Comparison of ENCODE assay signal across 1 cellular context in the genomic region with DNA sequence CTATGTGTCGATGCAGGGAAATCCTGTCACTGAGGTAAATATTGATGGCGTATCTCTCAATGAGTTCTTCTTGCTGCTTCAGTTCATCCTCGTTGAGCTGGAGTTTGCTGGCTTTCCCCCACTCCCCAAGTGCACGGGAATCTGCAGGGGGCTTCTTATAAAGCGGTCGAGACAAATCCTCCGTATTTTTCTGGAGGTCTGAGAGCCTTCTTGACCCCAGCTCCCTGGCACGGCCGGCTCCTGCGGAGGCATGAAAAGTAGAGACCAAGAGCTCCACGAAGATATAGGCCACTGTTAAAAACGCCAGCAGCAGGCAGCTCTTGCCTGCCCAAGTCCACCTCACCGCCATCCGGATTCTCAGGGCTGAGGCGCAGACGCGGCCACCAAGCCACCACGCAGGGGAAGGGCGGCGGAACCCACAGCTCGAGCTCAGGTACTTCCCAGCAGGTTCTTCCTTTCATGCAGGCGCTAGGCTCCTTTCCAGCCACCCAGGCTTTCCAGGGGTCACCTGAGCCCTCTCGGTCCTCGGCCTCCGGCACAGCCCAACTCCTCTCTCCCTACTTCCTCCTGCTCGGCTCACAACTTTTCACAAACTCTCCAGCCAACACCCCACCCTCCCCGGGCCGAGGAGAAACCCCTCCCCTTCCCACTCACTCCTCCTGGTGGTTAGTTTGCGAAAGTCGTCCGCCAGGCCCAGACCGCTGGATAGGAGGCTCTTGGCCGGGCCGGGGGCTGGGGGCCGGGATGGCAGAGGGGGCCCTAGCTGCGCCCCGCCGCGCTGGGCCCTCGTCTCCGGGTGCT.
TF ChIP-seq lines count a peak whose summit lies in the region.

TSS of gene GALNT4 (minus strand) at position 596 of the 801 bp plus-strand sequence. CDS start at position 349, 247 bp downstream.

TF ChIP-seq in K562, 482 proteins besides CTCF, POLR2A, EP300 and RAD21 (continued from another document and continues in another):
- TF ChIP-seq USF2 (CRISPR knock-in tag; IDR thresholded peaks at IDR 0.05) (no peak), HNRNPH1 (optimal IDR thresholded peaks at IDR 0.05; ENCODE audit: low read depth, low read length) (no peak), ZNF407 (IDR thresholded peaks at IDR 0.05; ENCODE audit: low read depth) (no peak), ZNF12 (CRISPR knock-in tag; IDR thresholded peaks at IDR 0.05) (no peak), ELF1 (tag; IDR thresholded peaks at IDR 0.05) (peak; percentile 29; the same call in 1 of the 2 replicates), ZBTB8A (IDR thresholded peaks at IDR 0.05; ENCODE audit: partially characterized antibody) (no peak), SIN3A (IDR thresholded peaks at IDR 0.05; ENCODE audit: borderline replicate concordance in 2 of 2, control insufficient read depth in 1 of 2, low read depth in 2 of 2, low read length in 2 of 2) (0 out of 4 replicates have a peak, but pooled peaks of 1 of the 2 experiments have one; percentile 31), C11orf30 (IDR thresholded peaks at IDR 0.05; ENCODE audit: low read depth) (no peak), HCFC1 (IDR thresholded peaks at IDR 0.05; ENCODE audit: low read depth, low read length) (no peak; the same call in 1 of the 2 replicates), ZFX (CRISPR knock-in tag; IDR thresholded peaks at IDR 0.05) (no peak; the same call in 1 of the 2 replicates), SIX5 (IDR thresholded peaks at IDR 0.05; ENCODE audit: borderline replicate concordance in 1 of 2, insufficient read depth in 1 of 2, low read depth in 1 of 2, low read length in 2 of 2) (no peak), PTRF (tag; IDR thresholded peaks at IDR 0.05) (no peak), EWSR1 (IDR thresholded peaks at IDR 0.05; ENCODE audit: borderline replicate concordance, low read depth, partially characterized antibody) (no peak), DPF2 (IDR thresholded peaks at IDR 0.05) (peak; percentile 49; the same call in 1 of the 2 replicates), GTF2F1 (IDR thresholded peaks at IDR 0.05; ENCODE audit: low read depth, low read length) (no peak), ILF3 (IDR thresholded peaks at IDR 0.05; ENCODE audit: borderline replicate concordance) (no peak), CBFA2T2 (conservative IDR thresholded peaks at IDR 0.05) (no peak), ZNF445 (CRISPR knock-in tag; IDR thresholded peaks at IDR 0.05; ENCODE audit: low read depth) (no peak), SRSF7 (optimal IDR thresholded peaks at IDR 0.05; ENCODE audit: low read depth, low read length) (no peak), KAT2B (IDR thresholded peaks at IDR 0.05; ENCODE audit: low read depth, low read length) (no peak), ATF7 (IDR thresholded peaks at IDR 0.05) (peak; percentile 61; the same call in 1 of the 2 replicates), CBFA2T3 (IDR thresholded peaks at IDR 0.05) (no peak), TFAP4 (CRISPR knock-in tag; IDR thresholded peaks at IDR 0.05; ENCODE audit: borderline replicate concordance) (peak; percentile 34), CHD1 (IDR thresholded peaks at IDR 0.05; ENCODE audit: low read length) (no peak)
- TF ChIP-seq, protein P1, sequence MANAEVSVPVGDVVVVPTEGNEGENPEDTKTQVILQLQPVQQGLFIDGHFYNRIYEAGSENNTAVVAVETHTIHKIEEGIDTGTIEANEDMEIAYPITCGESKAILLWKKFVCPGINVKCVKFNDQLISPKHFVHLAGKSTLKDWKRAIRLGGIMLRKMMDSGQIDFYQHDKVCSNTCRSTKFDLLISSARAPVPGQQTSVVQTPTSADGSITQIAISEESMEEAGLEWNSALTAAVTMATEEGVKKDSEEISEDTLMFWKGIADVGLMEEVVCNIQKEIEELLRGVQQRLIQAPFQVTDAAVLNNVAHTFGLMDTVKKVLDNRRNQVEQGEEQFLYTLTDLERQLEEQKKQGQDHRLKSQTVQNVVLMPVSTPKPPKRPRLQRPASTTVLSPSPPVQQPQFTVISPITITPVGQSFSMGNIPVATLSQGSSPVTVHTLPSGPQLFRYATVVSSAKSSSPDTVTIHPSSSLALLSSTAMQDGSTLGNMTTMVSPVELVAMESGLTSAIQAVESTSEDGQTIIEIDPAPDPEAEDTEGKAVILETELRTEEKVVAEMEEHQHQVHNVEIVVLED (CRISPR knock-in tag; IDR thresholded peaks at IDR 0.05), result no peak
- TF ChIP-seq, protein P2, sequence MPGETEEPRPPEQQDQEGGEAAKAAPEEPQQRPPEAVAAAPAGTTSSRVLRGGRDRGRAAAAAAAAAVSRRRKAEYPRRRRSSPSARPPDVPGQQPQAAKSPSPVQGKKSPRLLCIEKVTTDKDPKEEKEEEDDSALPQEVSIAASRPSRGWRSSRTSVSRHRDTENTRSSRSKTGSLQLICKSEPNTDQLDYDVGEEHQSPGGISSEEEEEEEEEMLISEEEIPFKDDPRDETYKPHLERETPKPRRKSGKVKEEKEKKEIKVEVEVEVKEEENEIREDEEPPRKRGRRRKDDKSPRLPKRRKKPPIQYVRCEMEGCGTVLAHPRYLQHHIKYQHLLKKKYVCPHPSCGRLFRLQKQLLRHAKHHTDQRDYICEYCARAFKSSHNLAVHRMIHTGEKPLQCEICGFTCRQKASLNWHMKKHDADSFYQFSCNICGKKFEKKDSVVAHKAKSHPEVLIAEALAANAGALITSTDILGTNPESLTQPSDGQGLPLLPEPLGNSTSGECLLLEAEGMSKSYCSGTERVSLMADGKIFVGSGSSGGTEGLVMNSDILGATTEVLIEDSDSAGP (CRISPR knock-in tag; IDR thresholded peaks at IDR 0.05), result no peak
- TF ChIP-seq, protein P3, sequence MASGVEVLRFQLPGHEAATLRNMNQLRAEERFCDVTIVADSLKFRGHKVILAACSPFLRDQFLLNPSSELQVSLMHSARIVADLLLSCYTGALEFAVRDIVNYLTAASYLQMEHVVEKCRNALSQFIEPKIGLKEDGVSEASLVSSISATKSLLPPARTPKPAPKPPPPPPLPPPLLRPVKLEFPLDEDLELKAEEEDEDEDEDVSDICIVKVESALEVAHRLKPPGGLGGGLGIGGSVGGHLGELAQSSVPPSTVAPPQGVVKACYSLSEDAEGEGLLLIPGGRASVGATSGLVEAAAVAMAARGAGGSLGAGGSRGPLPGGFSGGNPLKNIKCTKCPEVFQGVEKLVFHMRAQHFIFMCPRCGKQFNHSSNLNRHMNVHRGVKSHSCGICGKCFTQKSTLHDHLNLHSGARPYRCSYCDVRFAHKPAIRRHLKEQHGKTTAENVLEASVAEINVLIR (CRISPR knock-in tag; IDR thresholded peaks at IDR 0.05), result no peak
